21 cellular contexts compared by ENCODE assay signal in the genomic region with DNA sequence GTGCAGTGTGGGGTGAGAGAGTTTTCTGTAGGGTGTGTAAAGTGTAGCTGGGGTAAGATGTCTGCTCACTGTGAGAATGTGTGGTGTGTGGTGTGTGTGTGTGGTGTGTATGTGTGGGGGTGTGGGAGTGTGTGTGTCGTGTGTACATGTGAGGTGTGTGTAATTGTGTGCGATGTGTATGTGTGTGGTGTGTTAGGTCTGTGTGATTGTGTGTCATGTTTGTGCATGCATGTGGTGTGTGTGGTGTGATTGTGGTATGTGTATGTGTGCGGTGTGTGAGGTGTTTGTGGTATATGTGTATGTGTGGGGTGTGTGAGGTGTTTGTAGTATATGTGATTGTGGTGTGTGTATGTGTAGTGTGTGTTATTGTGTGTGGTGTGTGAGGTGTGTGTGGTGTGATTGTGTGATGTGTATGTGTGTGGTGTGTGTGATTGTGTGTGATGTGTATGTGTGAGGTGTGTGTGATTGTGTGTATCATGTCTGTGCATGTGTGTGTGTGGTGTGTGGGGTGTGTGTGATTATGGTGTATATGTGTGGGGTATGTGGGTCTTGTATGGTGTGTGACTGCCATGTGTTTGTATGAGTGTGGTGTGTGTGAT.
"Had no signal": no experiment of that assay in that cellular context is flagged by ENCODE, and none has a peak within 500 bp of the region (broad histone marks: within the 10 kb centered on the region; RNA-seq: fewer than 3 reads in every experiment).

No MANE protein-coding gene starts in this region.

- FAIRE-seq: endothelial cell of umbilical vein had no signal

- H3K4me3 ChIP-seq: gastrocnemius medialis, sigmoid colon, smooth muscle cell, stomach, suprapubic skin, transverse colon had no signal

- H3K27ac ChIP-seq: brain microvascular endothelial cell, gastrocnemius medialis, sigmoid colon, stomach, suprapubic skin, transverse colon had no signal

- H3K36me3 ChIP-seq: brain microvascular endothelial cell, gastrocnemius medialis, sigmoid colon, stomach, suprapubic skin, transverse colon had no signal

- H3K27me3 ChIP-seq: brain microvascular endothelial cell had no signal

- H3K27ac Mint-ChIP-seq: activated B cell treated with CpG ODN at 0.5 μM for 24 hours; activated CD4-positive, alpha-beta T cell treated with anti-CD3 and anti-CD28 coated beads for 36 hours; activated naive CD4-positive, alpha-beta T cell treated with anti-CD3 and anti-CD28 coated beads, Interleukin-2, amount 50 U/mL, for 72 hours; effector memory CD8-positive, alpha-beta T cell; memory B cell; stimulated activated memory B cell treated with anti-CD40 and anti-IgM and Interleukin-4, amounts not matched to agents 10 μg/mL and 1 μg/mL and 100 μg/mL, for 72 hours; T-helper 1 cell treated with Interleukin-12 subunit alpha and Interleukin-12 subunit beta and Interleukin-4 antibody, amounts not matched to agents 30 μg/mL and 1 μg/mL, for 36 hours had no signal

- H3K4me2 ChIP-seq: smooth muscle cell had no signal

- H3K36me3 Mint-ChIP-seq: activated naive CD4-positive, alpha-beta T cell treated with anti-CD3 and anti-CD28 coated beads, Interleukin-2, amount 50 U/mL, for 72 hours; memory B cell; stimulated activated memory B cell treated with anti-CD40 and anti-IgM and Interleukin-4, amounts not matched to agents 10 μg/mL and 1 μg/mL and 100 μg/mL, for 72 hours had no signal

- H3K9me3 ChIP-seq: gastrocnemius medialis, sigmoid colon, stomach, suprapubic skin, transverse colon had no signal

- H3K4me3 Mint-ChIP-seq: activated B cell treated with CpG ODN at 0.5 μM for 24 hours; activated CD4-positive, alpha-beta T cell treated with anti-CD3 and anti-CD28 coated beads for 36 hours; effector memory CD8-positive, alpha-beta T cell; memory B cell; stimulated activated memory B cell treated with anti-CD40 and anti-IgM and Interleukin-4, amounts not matched to agents 10 μg/mL and 1 μg/mL and 100 μg/mL, for 72 hours; T-helper 1 cell treated with Interleukin-12 subunit alpha and Interleukin-12 subunit beta and Interleukin-4 antibody, amounts not matched to agents 30 μg/mL and 1 μg/mL, for 36 hours had no signal

- ATAC-seq: activated CD4-positive, alpha-beta T cell treated with anti-CD3 and anti-CD28 coated beads for 36 hours; activated naive CD4-positive, alpha-beta T cell treated with anti-CD3 and anti-CD28 coated beads, Interleukin-2, amount 50 U/mL, for 72 hours; effector memory CD8-positive, alpha-beta T cell; esophagus mucosa; gastrocnemius medialis; stimulated activated memory B cell treated with anti-CD40 and anti-IgM and Interleukin-4, amounts not matched to agents 10 μg/mL and 1 μg/mL and 100 μg/mL, for 72 hours had no signal

- H3K4me1 Mint-ChIP-seq: activated B cell treated with CpG ODN at 0.5 μM for 24 hours; activated CD4-positive, alpha-beta T cell treated with anti-CD3 and anti-CD28 coated beads for 36 hours; memory B cell; stimulated activated memory B cell treated with anti-CD40 and anti-IgM and Interleukin-4, amounts not matched to agents 10 μg/mL and 1 μg/mL and 100 μg/mL, for 72 hours had no signal

- H3K27me3 Mint-ChIP-seq: activated CD4-positive, alpha-beta T cell treated with anti-CD3 and anti-CD28 coated beads for 36 hours; effector memory CD8-positive, alpha-beta T cell had no signal

- DNase-seq: activated B cell treated with CpG ODN at 0.5 μM for 24 hours; activated CD4-positive, alpha-beta T cell treated with anti-CD3 and anti-CD28 coated beads for 36 hours; activated CD4-positive, alpha-beta T cell treated with anti-CD3 and anti-CD28 coated beads, Interleukin-2, amount 50 U/mL, for 48 hours; aorta; brain microvascular endothelial cell; central memory CD4-positive, alpha-beta T cell; effector memory CD8-positive, alpha-beta T cell; gastrocnemius medialis; hypothalamus; sigmoid colon; stimulated activated CD4-positive, alpha-beta T cell treated with anti-CD3 and anti-CD28 coated beads, Interleukin-15, amount 100 ng/mL, for 24 hours; stomach; transverse colon had no signal

- H3K4me1 ChIP-seq: gastrocnemius medialis, sigmoid colon, stomach, suprapubic skin, transverse colon had no signal

- H3K9me3 Mint-ChIP-seq: activated B cell treated with CpG ODN at 0.5 μM for 24 hours; activated naive CD4-positive, alpha-beta T cell treated with anti-CD3 and anti-CD28 coated beads, Interleukin-2, amount 50 U/mL, for 72 hours; effector memory CD8-positive, alpha-beta T cell; memory B cell; stimulated activated memory B cell treated with anti-CD40 and anti-IgM and Interleukin-4, amounts not matched to agents 10 μg/mL and 1 μg/mL and 100 μg/mL, for 72 hours had no signal
